In the genomic region with DNA sequence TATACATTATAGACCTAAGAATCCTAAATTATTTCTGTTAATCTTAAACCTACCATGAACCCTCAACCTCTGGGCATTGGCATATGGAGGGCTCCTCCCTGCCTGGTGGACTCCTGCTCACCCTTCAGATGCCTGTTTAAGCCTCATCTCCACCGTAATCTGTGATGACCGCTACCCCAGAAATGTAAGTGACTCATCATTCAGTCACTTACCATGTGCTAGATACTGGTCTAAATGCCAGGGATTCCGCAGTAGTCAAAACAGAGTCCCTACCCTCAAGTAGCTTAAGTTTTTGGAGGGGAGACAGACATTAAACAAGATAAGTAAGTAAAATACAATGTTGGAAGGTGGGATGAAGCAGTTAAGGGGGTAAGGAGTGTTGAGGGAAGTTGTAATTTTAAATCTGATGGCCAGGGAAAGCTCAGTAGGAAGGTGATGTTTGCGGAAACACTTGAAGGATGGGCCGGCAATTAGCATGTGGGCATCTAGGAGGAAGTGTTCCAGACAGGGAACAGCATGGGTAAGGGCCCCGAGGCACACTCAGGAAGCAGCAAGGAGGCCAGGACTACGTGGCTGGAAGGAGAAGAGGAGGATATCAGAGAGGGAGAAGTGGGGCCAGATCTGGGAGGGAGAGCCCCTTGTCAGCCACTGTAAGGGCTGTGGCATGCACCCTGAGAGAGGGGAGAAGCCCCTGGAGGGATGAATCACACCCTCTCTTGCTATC, we compare ENCODE assay signal across 9 cellular contexts.
DNase-seq lines count a peak whose midpoint lies in the region; ATAC-seq and TF ChIP-seq lines count a peak whose summit lies in the region.
"Had no signal": no experiment of that assay in that cellular context is flagged by ENCODE, and none has a peak within 500 bp of the region (broad histone marks: within the 10 kb centered on the region; RNA-seq: fewer than 3 reads in every experiment).

No MANE protein-coding gene starts in this region.

- no peaks in the 10 kb centered on the region for H3K27me3 ChIP-seq in MG63

- peak overlapping the region; percentile 99 for H3K27ac ChIP-seq in epithelial cell of prostate

- CTCF ChIA-PET in activated CD4-positive, alpha-beta memory T cell treated with anti-CD3 and anti-CD28 coated beads, Interleukin-2, amount 10 ng/mL, durations not matched to agents 7 days and 5 days (lab: Charles Lee): no interaction called here

- no peak overlapping the region for H3K4me3 Mint-ChIP-seq in activated CD4-positive, alpha-beta memory T cell treated with anti-CD3 and anti-CD28 coated beads, Interleukin-2, amount 10 ng/mL, durations not matched to agents 7 days and 5 days
- H3K4me3 Mint-ChIP-seq: CD8-positive, alpha-beta T cell had no signal

- H3K4me1 Mint-ChIP-seq in activated CD4-positive, alpha-beta memory T cell treated with anti-CD3 and anti-CD28 coated beads, Interleukin-2, amount 10 ng/mL, durations not matched to agents 7 days and 5 days: no peaks in the 10 kb centered on the region

- H3K9me3 ChIP-seq in MG63: peaks cover 14% of the 10 kb centered on the region

- no peaks in the 10 kb centered on the region for H3K36me3 ChIP-seq in MG63

- H3K27ac Mint-ChIP-seq in activated CD4-positive, alpha-beta memory T cell treated with anti-CD3 and anti-CD28 coated beads, Interleukin-2, amount 10 ng/mL, durations not matched to agents 7 days and 5 days: no peak overlapping the region
- H3K27ac Mint-ChIP-seq: CD8-positive, alpha-beta T cell had no signal

- no peaks in the 10 kb centered on the region for H3K36me3 Mint-ChIP-seq in activated CD4-positive, alpha-beta memory T cell treated with anti-CD3 and anti-CD28 coated beads, Interleukin-2, amount 10 ng/mL, durations not matched to agents 7 days and 5 days (ENCODE audit: low read depth)

- H3K9me3 Mint-ChIP-seq in activated CD4-positive, alpha-beta memory T cell treated with anti-CD3 and anti-CD28 coated beads, Interleukin-2, amount 10 ng/mL, durations not matched to agents 7 days and 5 days: no peaks in the 10 kb centered on the region
- H3K9me3 Mint-ChIP-seq: CD8-positive, alpha-beta T cell had no signal

- no peak for ATAC-seq in GM21717 (IDR thresholded peaks at IDR 0.05; ENCODE audit: unreplicated experiment)
- ATAC-seq: CD8-positive, alpha-beta T cell had no signal

- POLR2A ChIA-PET in activated CD4-positive, alpha-beta memory T cell treated with anti-CD3 and anti-CD28 coated beads, Interleukin-2, amount 10 ng/mL, durations not matched to agents 7 days and 5 days (lab: Charles Lee): no interaction called here

- H3K27me3 Mint-ChIP-seq in activated CD4-positive, alpha-beta memory T cell treated with anti-CD3 and anti-CD28 coated beads, Interleukin-2, amount 10 ng/mL, durations not matched to agents 7 days and 5 days: no peaks in the 10 kb centered on the region

- no peak for TF ChIP-seq CTCF in AG10803 (conservative IDR thresholded peaks at IDR 0.05; ENCODE audit: low read length)

- DNase-seq in AG10803 (ENCODE audit: low read depth): peak; percentile 71
- peak; percentile 58 for DNase-seq in MG63
- DNase-seq in epithelial cell of prostate (ENCODE audit: low read depth, low spot score): peak; percentile 84
- peak; percentile 68 for DNase-seq in non-pigmented ciliary epithelial cell (ENCODE audit: low read depth)
- no peak for DNase-seq in activated CD4-positive, alpha-beta memory T cell treated with anti-CD3 and anti-CD28 coated beads, Interleukin-2, amount 10 ng/mL, durations not matched to agents 7 days and 5 days
- no peak for DNase-seq in cerebellum (ENCODE audit: low spot score)
- no peak for DNase-seq in NCI-H526 treated with DMSO at 0.1 percent for 48 hours (lab: John Stamatoyannopoulos, UW)
- DNase-seq: CD8-positive, alpha-beta T cell had no signal

- no peak overlapping the region for H3K4me3 ChIP-seq in AG10803 (ENCODE audit: low read length)
- no peak overlapping the region for H3K4me3 ChIP-seq in MG63

Comparison
In these comparisons a context has a peak if more than half of its experiments do, and no peak if none do; other contexts are left out.
1. DNase-seq: peak in AG10803 (single experiment), MG63 (single experiment), epithelial cell of prostate (single experiment) and non-pigmented ciliary epithelial cell (single experiment); none in activated CD4-positive, alpha-beta memory T cell treated with anti-CD3 and anti-CD28 coated beads, Interleukin-2, amount 10 ng/mL, durations not matched to agents 7 days and 5 days (single experiment), cerebellum (single experiment) and NCI-H526 treated with DMSO at 0.1 percent for 48 hours (single experiment).